Comparison of ENCODE assay signal across 21 cellular contexts in genomic region chr7:64744680-64745079, GRCh38. TPM values are rescaled to one million over a fixed set of nuclear protein-coding genes. Genes with fewer than 3 reads are reported as not detected.
A peak's percentile ranks its signal among the peaks of the same experiment; 100 is the strongest.
DNase-seq lines count a peak whose midpoint lies in the region; ATAC-seq, FAIRE-seq and TF ChIP-seq lines count a peak whose summit lies in the region.
"Had no signal": no experiment of that assay in that cellular context is flagged by ENCODE, and none has a peak within 500 bp of the region (broad histone marks: within the 10 kb centered on the region; RNA-seq: fewer than 3 reads in every experiment).

No MANE protein-coding gene starts in this region.

- H3K9me3 ChIP-seq in mesenchymal stem cell (ENCODE audit: control insufficient read depth, low read length) (peaks cover 38% of the 10 kb centered on the region), PC-3 (ENCODE audit: low read length) (no peaks in the 10 kb centered on the region)

- H3K4me1 ChIP-seq in mesenchymal stem cell (ENCODE audit: control insufficient read depth, insufficient read depth, low read depth, low read length) (no peaks in the 10 kb centered on the region), PC-3 (ENCODE audit: insufficient read depth, low read length) (no peaks in the 10 kb centered on the region)

- peak; percentile 43 for DNase-seq in A172 (ENCODE audit: low spot score)
- peak; percentile 26 for DNase-seq in LHCN-M2 (ENCODE audit: low read depth)
- peak; percentile 12 for DNase-seq in amniotic epithelial cell (ENCODE audit: low read depth)
- peak; percentile 21 for DNase-seq in mesenchymal stem cell
- no peak for DNase-seq in PC-3
- no peak for DNase-seq in HTR-8/SVneo (ENCODE audit: insufficient read length, low spot score)
- no peak for DNase-seq in SIG-M5 (lab: John Stamatoyannopoulos, UW)
- no peak for DNase-seq in NCI-H510A treated with DMSO at 0.1 percent for 48 hours (lab: John Stamatoyannopoulos, UW)
- DNase-seq: CD4-positive, alpha-beta T cell; COR-L47; DMS 273 treated with DMSO at 0.1 percent for 48 hours; GDM1; NCI-H1105; NCI-H146; NCI-H2029; NCI-H226; NCI-H524; NCI-H774 had no signal

- H3K79me1 ChIP-seq in mesenchymal stem cell (replicated peaks; ENCODE audit: low read length, poor library complexity, severe bottlenecking): no peaks in the 10 kb centered on the region

- H3K14ac ChIP-seq in mesenchymal stem cell (ENCODE audit: low read length in 2 of 2): no peak overlapping the region

- no peaks in the 10 kb centered on the region for H3K79me2 ChIP-seq in PC-3 (ENCODE audit: low read length)

- no peaks in the 10 kb centered on the region for H3K9me2 ChIP-seq in PC-3 (replicated peaks; ENCODE audit: low read length)

- H2AK5ac ChIP-seq in mesenchymal stem cell (ENCODE audit: low read length, severe bottlenecking): no peak overlapping the region

- no peaks in the 10 kb centered on the region for H3F3A ChIP-seq in PC-3 (ENCODE audit: low read length, unreplicated experiment)

- CTCF ChIA-PET in PC-3 (lab: Charles Lee): no interaction called here

- no peak overlapping the region for H4K91ac ChIP-seq in mesenchymal stem cell (ENCODE audit: low read length)

- no peak for TF ChIP-seq CTCF in PC-3 (conservative IDR thresholded peaks at IDR 0.05; ENCODE audit: low read depth, low read length)

- 100% methylated on average over 2 of the region's 4 CpGs for WGBS in mesenchymal stem cell

- intact Hi-C loops in PC-3 (cut with micrococcal nuclease): no loop called here

- H3K27me3 ChIP-seq in mesenchymal stem cell (ENCODE audit: control insufficient read depth in 1 of 2, insufficient read depth in 1 of 2, low read length in 2 of 2): no peaks in the 10 kb centered on the region
- H3K27me3 ChIP-seq in PC-3 (ENCODE audit: low read length): no peaks in the 10 kb centered on the region

- H3K23ac ChIP-seq in mesenchymal stem cell (ENCODE audit: low read length in 2 of 2): no peak overlapping the region

- no peak overlapping the region for H2BK12ac ChIP-seq in mesenchymal stem cell (ENCODE audit: low read length in 2 of 2)

- H3K4me2 ChIP-seq in mesenchymal stem cell (ENCODE audit: low read length, poor library complexity, severe bottlenecking): no peak overlapping the region
- no peak overlapping the region for H3K4me2 ChIP-seq in PC-3 (ENCODE audit: low read length)

- H3K36me3 ChIP-seq in mesenchymal stem cell (ENCODE audit: control insufficient read depth in 1 of 2, insufficient read depth in 2 of 2, low read depth in 1 of 2, low read length in 2 of 2): no peaks in the 10 kb centered on the region
- H3K36me3 ChIP-seq in PC-3 (ENCODE audit: low read depth, low read length): no peaks in the 10 kb centered on the region

- no peak overlapping the region for H3K18ac ChIP-seq in mesenchymal stem cell (ENCODE audit: low read depth in 1 of 2, low read length in 2 of 2)

- FAIRE-seq in HTR-8/SVneo (lab: Jason Lieb, UNC): no peak
- FAIRE-seq: GM18507, H1 had no signal

- no peaks in the 10 kb centered on the region for H4K20me1 ChIP-seq in PC-3 (ENCODE audit: low read length)

- H3K27ac ChIP-seq in mesenchymal stem cell (ENCODE audit: low read length, poor library complexity, severe bottlenecking) (no peak overlapping the region), PC-3 (ENCODE audit: low read length) (no peak overlapping the region)

- BruUV-seq in PC-3 (replicated peaks; lab: Mats Ljungman, UMichigan): no TSS peak

- POLR2A ChIA-PET in PC-3 (lab: Charles Lee; ENCODE audit: unreplicated experiment): no interaction called here

- no peak for ATAC-seq in PC-3
- ATAC-seq: Right ventricle myocardium inferior had no signal

- no peak overlapping the region for H3K9ac ChIP-seq in mesenchymal stem cell (ENCODE audit: low read length)
- H3K9ac ChIP-seq in PC-3 (ENCODE audit: low read length): no peak overlapping the region

- no peak overlapping the region for H4K8ac ChIP-seq in mesenchymal stem cell (ENCODE audit: low read length)

- H3K4me3 ChIP-seq in mesenchymal stem cell (ENCODE audit: insufficient read depth in 1 of 2, low read depth in 1 of 2, low read length in 2 of 2) (no peak overlapping the region), PC-3 (ENCODE audit: low read length) (no peak overlapping the region)

- H2BK15ac ChIP-seq in mesenchymal stem cell (ENCODE audit: low read depth, poor library complexity, severe bottlenecking): no peak overlapping the region

- no peak overlapping the region for H3K4ac ChIP-seq in mesenchymal stem cell (ENCODE audit: low read depth in 1 of 2, low read length in 2 of 2)

- no peak overlapping the region for H2BK120ac ChIP-seq in mesenchymal stem cell (ENCODE audit: low read depth, low read length)

- no peak overlapping the region for H2BK5ac ChIP-seq in mesenchymal stem cell (ENCODE audit: low read depth, low read length, poor library complexity, severe bottlenecking)

- H2AFZ ChIP-seq in mesenchymal stem cell (ENCODE audit: low read depth, low read length) (no peak overlapping the region), PC-3 (ENCODE audit: low read length) (no peak overlapping the region)

RNA-seq across cellular contexts. Expression of gene ZNF138, which starts 49.5 kb away (rescaled TPM):
- total RNA-seq in A172 (2014; rRNA removed; shearing (Covaris generic)): 9.4 and 17.0 TPM in 2 replicates
- total RNA-seq in LHCN-M2 (2014; rRNA removed) (9.1 and 11.3 TPM in 2 replicates), PC-3 (2014; rRNA removed) (4.1 and 10.9 TPM in 2 replicates)
- polyA plus RNA-seq in LHCN-M2 (2012): 2.0 TPM
- polyA plus RNA-seq in mesenchymal stem cell (2013, experiment 1 of 2): 4.9 TPM
- polyA plus RNA-seq in mesenchymal stem cell (2013, experiment 2 of 2): 5.1 TPM

Comparison
In these comparisons a context has a peak if more than half of its experiments do, and no peak if none do; other contexts are left out.
1. DNase-seq: peak in A172 (single experiment), LHCN-M2 (single experiment), amniotic epithelial cell (single experiment) and mesenchymal stem cell (single experiment); none in PC-3 (single experiment), HTR-8/SVneo (single experiment), SIG-M5 (single experiment) and NCI-H510A treated with DMSO at 0.1 percent for 48 hours (single experiment).